In the genomic region with DNA sequence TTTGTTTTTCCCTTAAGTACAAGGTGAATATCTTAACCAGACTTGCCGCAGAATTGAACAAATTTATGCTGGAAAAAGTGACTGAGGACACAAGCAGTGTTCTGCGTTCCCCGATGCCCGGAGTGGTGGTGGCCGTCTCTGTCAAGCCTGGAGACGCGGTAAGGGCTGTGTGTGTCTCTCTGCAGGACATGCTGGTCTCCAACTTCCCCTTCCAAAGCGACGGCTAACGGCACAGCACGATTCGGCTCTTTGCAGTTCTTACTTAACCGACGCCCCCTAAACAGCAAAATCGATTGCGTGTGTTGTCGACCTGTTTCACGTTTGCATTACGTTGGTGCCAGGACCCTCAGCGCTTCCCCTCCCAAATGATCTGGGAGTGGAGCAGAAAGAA, we compare ENCODE assay signal across 1 cellular context.
TF ChIP-seq lines count a peak whose summit lies in the region.

No MANE protein-coding gene starts in this region.

TF ChIP-seq in GM23338, 12 proteins besides CTCF, POLR2A, EP300 and RAD21:
- TF ChIP-seq, protein P1, sequence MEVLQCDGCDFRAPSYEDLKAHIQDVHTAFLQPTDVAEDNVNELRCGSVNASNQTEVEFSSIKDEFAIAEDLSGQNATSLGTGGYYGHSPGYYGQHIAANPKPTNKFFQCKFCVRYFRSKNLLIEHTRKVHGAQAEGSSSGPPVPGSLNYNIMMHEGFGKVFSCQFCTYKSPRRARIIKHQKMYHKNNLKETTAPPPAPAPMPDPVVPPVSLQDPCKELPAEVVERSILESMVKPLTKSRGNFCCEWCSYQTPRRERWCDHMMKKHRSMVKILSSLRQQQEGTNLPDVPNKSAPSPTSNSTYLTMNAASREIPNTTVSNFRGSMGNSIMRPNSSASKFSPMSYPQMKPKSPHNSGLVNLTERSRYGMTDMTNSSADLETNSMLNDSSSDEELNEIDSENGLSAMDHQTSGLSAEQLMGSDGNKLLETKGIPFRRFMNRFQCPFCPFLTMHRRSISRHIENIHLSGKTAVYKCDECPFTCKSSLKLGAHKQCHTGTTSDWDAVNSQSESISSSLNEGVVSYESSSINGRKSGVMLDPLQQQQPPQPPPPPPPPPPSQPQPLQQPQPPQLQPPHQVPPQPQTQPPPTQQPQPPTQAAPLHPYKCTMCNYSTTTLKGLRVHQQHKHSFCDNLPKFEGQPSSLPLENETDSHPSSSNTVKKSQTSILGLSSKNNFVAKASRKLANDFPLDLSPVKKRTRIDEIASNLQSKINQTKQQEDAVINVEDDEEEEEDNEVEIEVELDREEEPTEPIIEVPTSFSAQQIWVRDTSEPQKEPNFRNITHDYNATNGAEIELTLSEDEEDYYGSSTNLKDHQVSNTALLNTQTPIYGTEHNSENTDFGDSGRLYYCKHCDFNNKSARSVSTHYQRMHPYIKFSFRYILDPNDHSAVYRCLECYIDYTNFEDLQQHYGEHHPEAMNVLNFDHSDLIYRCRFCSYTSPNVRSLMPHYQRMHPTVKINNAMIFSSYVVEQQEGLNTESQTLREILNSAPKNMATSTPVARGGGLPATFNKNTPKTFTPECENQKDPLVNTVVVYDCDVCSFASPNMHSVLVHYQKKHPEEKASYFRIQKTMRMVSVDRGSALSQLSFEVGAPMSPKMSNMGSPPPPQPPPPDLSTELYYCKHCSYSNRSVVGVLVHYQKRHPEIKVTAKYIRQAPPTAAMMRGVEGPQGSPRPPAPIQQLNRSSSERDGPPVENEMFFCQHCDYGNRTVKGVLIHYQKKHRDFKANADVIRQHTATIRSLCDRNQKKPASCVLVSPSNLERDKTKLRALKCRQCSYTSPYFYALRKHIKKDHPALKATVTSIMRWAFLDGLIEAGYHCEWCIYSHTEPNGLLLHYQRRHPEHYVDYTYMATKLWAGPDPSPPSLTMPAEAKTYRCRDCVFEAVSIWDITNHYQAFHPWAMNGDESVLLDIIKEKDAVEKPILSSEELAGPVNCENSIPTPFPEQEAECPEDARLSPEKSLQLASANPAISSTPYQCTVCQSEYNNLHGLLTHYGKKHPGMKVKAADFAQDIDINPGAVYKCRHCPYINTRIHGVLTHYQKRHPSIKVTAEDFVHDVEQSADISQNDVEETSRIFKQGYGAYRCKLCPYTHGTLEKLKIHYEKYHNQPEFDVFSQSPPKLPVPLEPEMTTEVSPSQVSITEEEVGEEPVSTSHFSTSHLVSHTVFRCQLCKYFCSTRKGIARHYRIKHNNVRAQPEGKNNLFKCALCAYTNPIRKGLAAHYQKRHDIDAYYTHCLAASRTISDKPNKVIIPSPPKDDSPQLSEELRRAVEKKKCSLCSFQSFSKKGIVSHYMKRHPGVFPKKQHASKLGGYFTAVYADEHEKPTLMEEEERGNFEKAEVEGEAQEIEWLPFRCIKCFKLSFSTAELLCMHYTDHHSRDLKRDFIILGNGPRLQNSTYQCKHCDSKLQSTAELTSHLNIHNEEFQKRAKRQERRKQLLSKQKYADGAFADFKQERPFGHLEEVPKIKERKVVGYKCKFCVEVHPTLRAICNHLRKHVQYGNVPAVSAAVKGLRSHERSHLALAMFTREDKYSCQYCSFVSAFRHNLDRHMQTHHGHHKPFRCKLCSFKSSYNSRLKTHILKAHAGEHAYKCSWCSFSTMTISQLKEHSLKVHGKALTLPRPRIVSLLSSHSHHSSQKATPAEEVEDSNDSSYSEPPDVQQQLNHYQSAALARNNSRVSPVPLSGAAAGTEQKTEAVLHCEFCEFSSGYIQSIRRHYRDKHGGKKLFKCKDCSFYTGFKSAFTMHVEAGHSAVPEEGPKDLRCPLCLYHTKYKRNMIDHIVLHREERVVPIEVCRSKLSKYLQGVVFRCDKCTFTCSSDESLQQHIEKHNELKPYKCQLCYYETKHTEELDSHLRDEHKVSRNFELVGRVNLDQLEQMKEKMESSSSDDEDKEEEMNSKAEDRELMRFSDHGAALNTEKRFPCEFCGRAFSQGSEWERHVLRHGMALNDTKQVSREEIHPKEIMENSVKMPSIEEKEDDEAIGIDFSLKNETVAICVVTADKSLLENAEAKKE (CRISPR knock-in tag; IDR thresholded peaks at IDR 0.05) = no peak
- TF ChIP-seq, protein P2, sequence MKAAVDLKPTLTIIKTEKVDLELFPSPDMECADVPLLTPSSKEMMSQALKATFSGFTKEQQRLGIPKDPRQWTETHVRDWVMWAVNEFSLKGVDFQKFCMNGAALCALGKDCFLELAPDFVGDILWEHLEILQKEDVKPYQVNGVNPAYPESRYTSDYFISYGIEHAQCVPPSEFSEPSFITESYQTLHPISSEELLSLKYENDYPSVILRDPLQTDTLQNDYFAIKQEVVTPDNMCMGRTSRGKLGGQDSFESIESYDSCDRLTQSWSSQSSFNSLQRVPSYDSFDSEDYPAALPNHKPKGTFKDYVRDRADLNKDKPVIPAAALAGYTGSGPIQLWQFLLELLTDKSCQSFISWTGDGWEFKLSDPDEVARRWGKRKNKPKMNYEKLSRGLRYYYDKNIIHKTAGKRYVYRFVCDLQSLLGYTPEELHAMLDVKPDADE (IDR thresholded peaks at IDR 0.05) = no peak
- TF ChIP-seq NANOG (IDR thresholded peaks at IDR 0.05; ENCODE audit: borderline replicate concordance) = no peak
- TF ChIP-seq EZH2phosphoT487 (IDR thresholded peaks at IDR 0.05; ENCODE audit: unreplicated experiment) = no peak
- no peak for TF ChIP-seq JUNB (IDR thresholded peaks at IDR 0.05; ENCODE audit: unreplicated experiment)
- TF ChIP-seq ZNF114 (CRISPR knock-in tag; IDR thresholded peaks at IDR 0.05) = no peak
- TF ChIP-seq ZNF331 (CRISPR knock-in tag; IDR thresholded peaks at IDR 0.05; ENCODE audit: low read depth) = no peak
- TF ChIP-seq POLR2AphosphoS5 (IDR thresholded peaks at IDR 0.05; ENCODE audit: low read depth) = no peak
- TF ChIP-seq, protein P3, sequence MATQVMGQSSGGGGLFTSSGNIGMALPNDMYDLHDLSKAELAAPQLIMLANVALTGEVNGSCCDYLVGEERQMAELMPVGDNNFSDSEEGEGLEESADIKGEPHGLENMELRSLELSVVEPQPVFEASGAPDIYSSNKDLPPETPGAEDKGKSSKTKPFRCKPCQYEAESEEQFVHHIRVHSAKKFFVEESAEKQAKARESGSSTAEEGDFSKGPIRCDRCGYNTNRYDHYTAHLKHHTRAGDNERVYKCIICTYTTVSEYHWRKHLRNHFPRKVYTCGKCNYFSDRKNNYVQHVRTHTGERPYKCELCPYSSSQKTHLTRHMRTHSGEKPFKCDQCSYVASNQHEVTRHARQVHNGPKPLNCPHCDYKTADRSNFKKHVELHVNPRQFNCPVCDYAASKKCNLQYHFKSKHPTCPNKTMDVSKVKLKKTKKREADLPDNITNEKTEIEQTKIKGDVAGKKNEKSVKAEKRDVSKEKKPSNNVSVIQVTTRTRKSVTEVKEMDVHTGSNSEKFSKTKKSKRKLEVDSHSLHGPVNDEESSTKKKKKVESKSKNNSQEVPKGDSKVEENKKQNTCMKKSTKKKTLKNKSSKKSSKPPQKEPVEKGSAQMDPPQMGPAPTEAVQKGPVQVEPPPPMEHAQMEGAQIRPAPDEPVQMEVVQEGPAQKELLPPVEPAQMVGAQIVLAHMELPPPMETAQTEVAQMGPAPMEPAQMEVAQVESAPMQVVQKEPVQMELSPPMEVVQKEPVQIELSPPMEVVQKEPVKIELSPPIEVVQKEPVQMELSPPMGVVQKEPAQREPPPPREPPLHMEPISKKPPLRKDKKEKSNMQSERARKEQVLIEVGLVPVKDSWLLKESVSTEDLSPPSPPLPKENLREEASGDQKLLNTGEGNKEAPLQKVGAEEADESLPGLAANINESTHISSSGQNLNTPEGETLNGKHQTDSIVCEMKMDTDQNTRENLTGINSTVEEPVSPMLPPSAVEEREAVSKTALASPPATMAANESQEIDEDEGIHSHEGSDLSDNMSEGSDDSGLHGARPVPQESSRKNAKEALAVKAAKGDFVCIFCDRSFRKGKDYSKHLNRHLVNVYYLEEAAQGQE (IDR thresholded peaks at IDR 0.05; ENCODE audit: unreplicated experiment) = no peak
- no peak for TF ChIP-seq STAT1 (IDR thresholded peaks at IDR 0.05; ENCODE audit: unreplicated experiment)
- TF ChIP-seq EZH2 (IDR thresholded peaks at IDR 0.05; ENCODE audit: low read depth, unreplicated experiment) = no peak
- TF ChIP-seq CREB1 (CRISPR knock-in tag; IDR thresholded peaks at IDR 0.05; ENCODE audit: low read depth) = no peak
TF ChIP-seq in GM23338: peak in this region for 0.
